In the genomic region with DNA sequence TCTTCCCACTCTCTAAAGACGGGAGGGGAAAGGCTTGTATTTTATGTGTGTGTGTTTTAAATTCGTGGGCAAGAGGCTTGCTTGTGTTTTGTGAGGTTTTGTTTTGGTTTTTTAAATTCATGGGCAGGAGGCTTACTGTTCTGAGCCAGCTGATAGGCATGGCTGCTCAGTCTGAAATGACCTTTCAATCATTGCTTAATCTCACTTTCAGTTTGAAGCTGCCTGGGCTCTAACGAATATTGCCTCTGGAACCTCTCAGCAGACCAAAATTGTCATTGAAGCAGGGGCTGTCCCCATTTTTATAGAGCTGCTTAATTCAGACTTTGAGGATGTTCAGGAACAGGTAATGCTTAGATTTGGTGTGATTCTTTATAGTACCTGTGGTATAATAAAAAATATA, we compare ENCODE assay signal across 2 cellular contexts.
TF ChIP-seq lines count a peak whose summit lies in the region.

No MANE protein-coding gene starts in this region.

TF ChIP-seq in GM12891, 5 proteins besides CTCF, POLR2A, EP300 and RAD21:
- no peak for TF ChIP-seq SPI1 (IDR thresholded peaks at IDR 0.05; ENCODE audit: low read depth, low read length)
- TF ChIP-seq PAX5 (IDR thresholded peaks at IDR 0.05; ENCODE audit: insufficient read depth, low read length, severe bottlenecking), result peak; percentile 20
- no peak for TF ChIP-seq TAF1 (IDR thresholded peaks at IDR 0.05; ENCODE audit: low read depth, low read length)
- no peak for TF ChIP-seq POLR2AphosphoS5 (IDR thresholded peaks at IDR 0.05; ENCODE audit: low read depth, low read length)

TF ChIP-seq in GM12878, 131 proteins besides CTCF, POLR2A, EP300 and RAD21:
- TF ChIP-seq, protein P1, sequence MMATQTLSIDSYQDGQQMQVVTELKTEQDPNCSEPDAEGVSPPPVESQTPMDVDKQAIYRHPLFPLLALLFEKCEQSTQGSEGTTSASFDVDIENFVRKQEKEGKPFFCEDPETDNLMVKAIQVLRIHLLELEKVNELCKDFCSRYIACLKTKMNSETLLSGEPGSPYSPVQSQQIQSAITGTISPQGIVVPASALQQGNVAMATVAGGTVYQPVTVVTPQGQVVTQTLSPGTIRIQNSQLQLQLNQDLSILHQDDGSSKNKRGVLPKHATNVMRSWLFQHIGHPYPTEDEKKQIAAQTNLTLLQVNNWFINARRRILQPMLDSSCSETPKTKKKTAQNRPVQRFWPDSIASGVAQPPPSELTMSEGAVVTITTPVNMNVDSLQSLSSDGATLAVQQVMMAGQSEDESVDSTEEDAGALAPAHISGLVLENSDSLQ (IDR thresholded peaks at IDR 0.05), result peak; percentile 72
- TF ChIP-seq SP1 (IDR thresholded peaks at IDR 0.05; ENCODE audit: low read depth, low read length), result no peak
- peak; percentile 50 for TF ChIP-seq PBX3 (IDR thresholded peaks at IDR 0.05; ENCODE audit: insufficient replicate concordance, low read depth, low read length)
- TF ChIP-seq TCF7 (IDR thresholded peaks at IDR 0.05; ENCODE audit: borderline replicate concordance), result no peak
